4 cellular contexts compared by ENCODE assay signal in the genomic region with DNA sequence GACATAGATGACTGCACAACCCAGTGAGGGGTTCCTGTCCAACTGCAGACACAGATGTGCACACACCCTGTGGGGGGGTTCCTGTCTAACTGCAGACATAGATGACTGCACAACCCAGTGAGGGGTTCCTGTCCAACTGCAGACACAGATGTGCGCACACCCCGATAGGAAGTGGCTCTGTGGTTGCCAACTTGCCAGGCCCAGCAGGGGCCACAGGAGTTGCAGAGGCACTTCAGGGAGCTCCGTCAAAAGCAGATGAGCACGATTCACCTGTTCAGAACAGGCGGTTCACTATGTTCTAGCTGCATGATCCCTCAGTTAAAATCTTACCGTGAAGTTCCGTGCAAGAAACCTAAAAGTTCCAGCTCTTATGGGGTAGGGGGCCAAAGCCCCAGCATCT. TPM values are rescaled to one million over a fixed set of nuclear protein-coding genes. Genes with fewer than 3 reads are reported as not detected.
"Had no signal": no experiment of that assay in that cellular context is flagged by ENCODE, and none has a peak within 500 bp of the region (broad histone marks: within the 10 kb centered on the region; RNA-seq: fewer than 3 reads in every experiment).

No MANE protein-coding gene starts in this region.

RNA-seq across cellular contexts. Expression of gene FRMD1, which starts 1.6 kb away (rescaled TPM):
- total RNA-seq: LHCN-M2, M059J, MCF 10A, NCI-H460 had no signal
